9 cellular contexts compared by ENCODE assay signal in the genomic region with DNA sequence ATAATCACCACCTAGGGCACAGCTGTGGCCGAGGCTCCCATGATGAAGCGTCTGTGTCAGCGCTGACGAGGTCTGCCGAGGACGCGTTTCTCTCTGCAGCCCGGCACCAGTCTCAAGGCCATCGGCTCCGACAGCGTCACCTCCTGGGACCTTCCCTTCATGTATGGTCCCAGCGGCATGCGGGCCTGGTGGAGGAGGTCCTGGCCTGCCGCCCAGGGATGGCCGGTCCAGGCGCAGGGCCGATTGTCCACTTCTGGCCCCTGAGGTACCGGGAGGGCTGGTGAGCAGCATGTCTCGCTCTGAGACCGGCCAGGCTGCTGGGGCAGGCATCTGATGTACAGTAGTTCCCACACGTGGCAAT. TPM values are rescaled to one million over a fixed set of nuclear protein-coding genes. Genes with fewer than 3 reads are reported as not detected.
A peak's percentile ranks its signal among the peaks of the same experiment; 100 is the strongest.
DNase-seq lines count a peak whose midpoint lies in the region; ATAC-seq, FAIRE-seq and TF ChIP-seq lines count a peak whose summit lies in the region.
"Not testable (repeated sequence)": the region's sequence is repeated elsewhere in the genome, so short reads cannot be mapped to it uniquely, and the experiment has no call there.
"Had no signal": no experiment of that assay in that cellular context is flagged by ENCODE, and none has a peak within 500 bp of the region (broad histone marks: within the 10 kb centered on the region; RNA-seq: fewer than 3 reads in every experiment).

No MANE protein-coding gene starts in this region.

- in situ Hi-C loops in K562 (cut with MboI) = not testable (repeated sequence)

- not testable (repeated sequence) for BruUV-seq in K562 (replicated peaks; lab: Mats Ljungman, UMichigan)

- H3K4me3 ChIP-seq in K562; left ventricle myocardium inferior; kidney (ENCODE audit: low read length in 2 of 2); psoas muscle; spleen: not testable (repeated sequence)

- not testable (repeated sequence) for TF ChIP-seq EP300 in K562 (IDR thresholded peaks at IDR 0.05; ENCODE audit: low read length)

- intact Hi-C loops in K562 (cut with micrococcal nuclease); Right ventricle myocardium superior (cut with DNase I); left ventricle myocardium inferior (cut with micrococcal nuclease); kidney (cut with DNase I); psoas muscle (cut with DNase I); spleen (cut with DNase I; ENCODE audit: low total_unique reads): not testable (repeated sequence)

- not testable (repeated sequence) for FAIRE-seq in K562 (lab: Jason Lieb, UNC); kidney (lab: Jason Lieb, UNC)

- not testable (repeated sequence) for TF ChIP-seq POLR2A in K562 (conservative IDR thresholded peaks at IDR 0.05); spleen (IDR thresholded peaks at IDR 0.05)

- DNase-seq in CD1c-positive myeloid dendritic cell (ENCODE audit: extremely low spot score) (peak; percentile 0), K562 (ENCODE audit: extremely low read depth in 1 of 4, low spot score in 3 of 4) (peak in 1 of 4 experiments; percentile 0), Right ventricle myocardium superior (peak; percentile 67), left ventricle myocardium inferior (peak; percentile 37), kidney (peak; percentile 66), psoas muscle (peak; percentile 21 to 72), spleen (peak; percentile 66)

- not testable (repeated sequence) for TF ChIP-seq RAD21 in K562 (CRISPR knock-in tag; conservative IDR thresholded peaks at IDR 0.05 in 1 of 2, IDR thresholded peaks at IDR 0.05 in 1 of 2)

- not testable (repeated sequence) for H4K20me1 ChIP-seq in K562 (replicated peaks; ENCODE audit: control insufficient read depth, insufficient read depth, low read length)

- H2AFZ ChIP-seq in K562 (ENCODE audit: low read depth, low read length) = not testable (repeated sequence)

- 60% methylated on average over 1 of the region's 21 CpGs for WGBS in K562 (ENCODE audit: insufficient coverage, low coverage, missing lambda C conversion rate)
- 28 to 32% methylated on average over 6 to 19 of the region's 21 CpGs; no CpG with 5 or more reads in 1 of the 3 donors for WGBS in psoas muscle, 3 donors
- WGBS in spleen, 5 donors = 86 to 100% (median 98%) methylated on average over 6 to 21 of the region's 21 CpGs; no CpG with 5 or more reads in 2 of the 5 donors

- H3K9me3 ChIP-seq in K562 (replicated peaks; ENCODE audit: control insufficient read depth, insufficient read depth, low read depth, low read length); left ventricle myocardium inferior (replicated peaks); kidney (ENCODE audit: control insufficient read depth in 1 of 2, low read length in 2 of 2); psoas muscle; spleen: not testable (repeated sequence)

- not testable (repeated sequence) for H3K9ac ChIP-seq in K562 (ENCODE audit: insufficient read depth in 1 of 2, low read depth in 2 of 2, low read length in 2 of 2); kidney (ENCODE audit: low read length in 2 of 2)

- not testable (repeated sequence) for H3K9me1 ChIP-seq in K562 (ENCODE audit: control insufficient read depth, insufficient read depth, low read length)

- not testable (repeated sequence) for H3K27ac ChIP-seq in K562 (ENCODE audit: extremely low read depth, low read depth, low read length); kidney (ENCODE audit: low read depth in 2 of 2, low read length in 2 of 2); psoas muscle; spleen
- peak overlapping the region; percentile 55 for H3K27ac ChIP-seq in left ventricle myocardium inferior (replicated peaks)

- peak; percentile 46; the same call in 2 of the 3 replicates for ATAC-seq in K562
- ATAC-seq in Right ventricle myocardium superior (ENCODE audit: poor library complexity) = peak; percentile 58
- ATAC-seq in psoas muscle = peak in 3 of 4 donors; percentile 44 to 57 (median 44)

- H3K27me3 ChIP-seq in K562 (ENCODE audit: control insufficient read depth in 2 of 2, insufficient read depth in 2 of 2, low read length in 2 of 2); left ventricle myocardium inferior (ENCODE audit: low read depth); psoas muscle (ENCODE audit: insufficient read depth in 3 of 3, low read length in 2 of 3); spleen (replicated peaks in 1 of 7): not testable (repeated sequence)

- H3K36me3 ChIP-seq in K562 (ENCODE audit: control insufficient read depth, insufficient read depth, low read length); left ventricle myocardium inferior; kidney (ENCODE audit: control insufficient read depth in 1 of 2, insufficient read depth in 2 of 2, low read length in 2 of 2); psoas muscle (ENCODE audit: insufficient read depth in 1 of 2, low read depth in 1 of 2); spleen: not testable (repeated sequence)

- H3K79me2 ChIP-seq in K562 (ENCODE audit: control insufficient read depth, insufficient read depth, low read length) = not testable (repeated sequence)

- not testable (repeated sequence) for H3K4me1 ChIP-seq in K562 (replicated peaks in 1 of 2; ENCODE audit: control insufficient read depth in 2 of 2, insufficient read depth in 2 of 2, low read length in 2 of 2); left ventricle myocardium inferior; kidney (ENCODE audit: control insufficient read depth in 1 of 2, insufficient read depth in 1 of 2, low read depth in 1 of 2, low read length in 2 of 2); psoas muscle
- peaks cover 0 to 11% (median 0%) of the 10 kb centered on the region in 6 donors for H3K4me1 ChIP-seq in spleen

- not testable (repeated sequence) for TF ChIP-seq CTCF in K562 (IDR thresholded peaks at IDR 0.05 in 2 of 3, conservative IDR thresholded peaks at IDR 0.05 in 1 of 3; ENCODE audit: insufficient read depth in 2 of 3, low read depth in 1 of 3, low read length in 3 of 3); left ventricle myocardium inferior (IDR thresholded peaks at IDR 0.05; ENCODE audit: borderline replicate concordance); kidney (IDR thresholded peaks at IDR 0.05; ENCODE audit: borderline replicate concordance, extremely low read depth, insufficient read depth); psoas muscle (IDR thresholded peaks at IDR 0.05); spleen (IDR thresholded peaks at IDR 0.05 in 8 of 11, conservative IDR thresholded peaks at IDR 0.05 in 3 of 11)

- POLR2A ChIA-PET in K562 (lab: Yijun Ruan, JAX) = not testable (repeated sequence)

- not testable (repeated sequence) for H3K4me2 ChIP-seq in K562 (ENCODE audit: insufficient read depth, low read length)

- CTCF ChIA-PET in K562 (lab: Yijun Ruan, JAX; ENCODE audit: low intra/inter-chr PET ratio) = not testable (repeated sequence)

RNA-seq across cellular contexts. Expression of a gene that starts 43.6 kb away (rescaled TPM):
- 3.5 and 9.0 TPM in 2 replicates for total RNA-seq in K562 (2011; cell fraction: chromatin; rRNA removed; ENCODE audit: low replicate concordance)
- total RNA-seq in K562 (2011; cell fraction: nucleolus; rRNA removed) = 2.5 and 7.2 TPM in 2 replicates
- 2.3 and 3.1 TPM in 2 replicates for total RNA-seq in K562 (2011; cell fraction: nucleoplasm; rRNA removed)
- 0.18 and 0.24 TPM in 2 replicates for total RNA-seq in K562 (2014; rRNA removed)
- total RNA-seq in K562 (2014; rRNA removed; fragmentation: Illumina TruSeq; extraction: Trizol) = 0.07 TPM in 1 of 2 replicates, not detected in the other
- 0.07 and 0.19 TPM in 2 replicates for total RNA-seq in K562 (2015; rRNA removed; fragmentation: Illumina TruSeq; extraction: Trizol)
- 0.34 and 0.62 TPM in 2 replicates for total RNA-seq in K562 (2021)
- polyA plus RNA-seq in K562 (2011; rRNA removed) = 1.4 and 2.8 TPM in 2 replicates
- 1.0 and 1.1 TPM in 2 replicates for polyA plus RNA-seq in K562 (2011; cell fraction: cytosol; rRNA removed)
- 3.8 and 5.3 TPM in 2 replicates for polyA plus RNA-seq in K562 (2011; cell fraction: nucleus; rRNA removed)
- polyA plus RNA-seq in K562 (2012) = 2.4 and 4.3 TPM in 2 replicates
- 0.15 and 0.39 TPM in 2 replicates for polyA plus RNA-seq in K562 (2014; fragmentation: Illumina TruSeq; extraction: Trizol)
- under 1 TPM; 0.01 TPM for polyA plus RNA-seq in K562 (2014; fragmentation: Nextera tagmentation; extraction: Ambion mirVana)
- polyA plus RNA-seq in K562 (2014; rRNA removed) = 0.15 and 0.23 TPM in 2 replicates
- polyA minus RNA-seq in K562 (2011; rRNA and poly(A)+ RNA removed) = 1.1 and 2.7 TPM in 2 replicates
- 1.6 and 2.2 TPM in 2 replicates for polyA minus RNA-seq in K562 (2011; cell fraction: cytosol; rRNA and poly(A)+ RNA removed)
- polyA minus RNA-seq in K562 (2011; cell fraction: nucleus; rRNA and poly(A)+ RNA removed) = 1.1 and 2.2 TPM in 2 replicates
- total RNA-seq in Right ventricle myocardium superior = 4.3 TPM
- 4.7 TPM for total RNA-seq in left ventricle myocardium inferior
- total RNA-seq in kidney = 10.2 TPM
- polyA plus RNA-seq in kidney (ENCODE audit: insufficient read depth, low read depth, low replicate concordance) = 3.0 TPM
- 1 to 10 TPM in 3 of 4 donors, under 1 TPM in 1; 0.69 to 5.9 (median 2.6) TPM for total RNA-seq in psoas muscle
- 1 to 10 TPM in 2 of 3 donors, under 1 TPM in 1; 0.27 to 1.6 (median 1.0) TPM for polyA plus RNA-seq in psoas muscle
- total RNA-seq in spleen = 10 to 100 TPM in 2 of 7 donors, 1 to 10 TPM in 5; 4.4 to 17.5 (median 8.5) TPM
- 1 to 10 TPM; 1.9 to 6.6 (median 3.7) TPM for polyA plus RNA-seq in spleen
- total RNA-seq: G401 had no signal
- polyA plus RNA-seq: AG04450 had no signal
